10 cellular contexts compared by ENCODE assay signal in genomic region chr19:658916-659839, GRCh38. TPM values are rescaled to one million over a fixed set of nuclear protein-coding genes. Genes with fewer than 3 reads are reported as not detected.
DNase-seq lines count a peak whose midpoint lies in the region; ATAC-seq, FAIRE-seq and TF ChIP-seq lines count a peak whose summit lies in the region.
"Had no signal": no experiment of that assay in that cellular context is flagged by ENCODE, and none has a peak within 500 bp of the region (broad histone marks: within the 10 kb centered on the region; RNA-seq: fewer than 3 reads in every experiment).

No MANE protein-coding gene starts in this region.

- no peak for TF ChIP-seq CTCF in GM12878 (IDR thresholded peaks at IDR 0.05 in 2 of 3, conservative IDR thresholded peaks at IDR 0.05 in 1 of 3; ENCODE audit: control insufficient read depth in 2 of 3, extremely low read depth in 1 of 3, insufficient read depth in 1 of 3, low read depth in 3 of 3, low read length in 3 of 3)
- TF ChIP-seq CTCF in right lobe of liver (IDR thresholded peaks at IDR 0.05), result no peak

- WGBS in GM12878 (ENCODE audit: insufficient coverage, insufficient replicate concordance, low lambda C conversion rate, missing lambda C conversion rate), result 30% methylated on average over 45 of the region's 50 CpGs
- 0% methylated on average over 5 of the region's 50 CpGs for WGBS in right lobe of liver (ENCODE audit: insufficient coverage, low coverage, low lambda C conversion rate, missing lambda C conversion rate)
- WGBS in urinary bladder, result 79% methylated on average over 50 of the region's 50 CpGs

- no peak for FAIRE-seq in GM12878 (lab: Jason Lieb, UNC)

- H3K9ac ChIP-seq in GM12878 (ENCODE audit: control insufficient read depth, insufficient read depth, low read length), result no peak overlapping the region

- in situ Hi-C loops in GM12878 (cut with MboI), result no loop called here

- peaks cover 15% of the 10 kb centered on the region; the same call in 1 of the 2 replicates for H3K4me1 ChIP-seq in GM12878 (ENCODE audit: control insufficient read depth, insufficient read depth, low read length)
- H3K4me1 ChIP-seq in right lobe of liver, result peaks cover 0 to 48% (median 19%) of the 10 kb centered on the region in 4 donors
- H3K4me1 ChIP-seq in urinary bladder (ENCODE audit: insufficient read depth), result no peaks in the 10 kb centered on the region

- RAD21 ChIA-PET in GM12878 (lab: Charles Lee; ENCODE audit: unreplicated experiment), result no interaction called here

- no peak for TF ChIP-seq EP300 in GM12878 (IDR thresholded peaks at IDR 0.05; ENCODE audit: borderline replicate concordance in 1 of 2, control insufficient read depth in 1 of 2, low read depth in 2 of 2, low read length in 2 of 2)

- intact Hi-C loops in GM12878 (cut with micrococcal nuclease; ENCODE audit: unreplicated experiment), result no loop called here
- intact Hi-C loops in right lobe of liver (cut with DNase I), result no loop called here

- H3K36me3 ChIP-seq in GM12878 (ENCODE audit: control insufficient read depth in 2 of 2, insufficient read depth in 2 of 2, low read length in 1 of 2), result peaks cover 4 to 29% of the 10 kb centered on the region in 2 experiments; a peak in 3 of 4 replicates
- no peaks in the 10 kb centered on the region for H3K36me3 ChIP-seq in right lobe of liver
- no peaks in the 10 kb centered on the region for H3K36me3 ChIP-seq in urinary bladder (ENCODE audit: insufficient read depth)
- no peaks in the 10 kb centered on the region; the same call in none of the 2 replicates for H3K36me3 ChIP-seq in MG63

- peak; percentile 56 for TF ChIP-seq POLR2A in GM12878 (IDR thresholded peaks at IDR 0.05; ENCODE audit: low read depth, low read length)
- TF ChIP-seq POLR2A in right lobe of liver (IDR thresholded peaks at IDR 0.05), result no peak

- no peak overlapping the region for H3K4me3 ChIP-seq in GM12878
- H3K4me3 ChIP-seq in right lobe of liver, result peak overlapping the region; percentile 3 to 99 (median 94)
- H3K4me3 ChIP-seq in urinary bladder (ENCODE audit: low read depth, low read length), result no peak overlapping the region
- no peak overlapping the region for H3K4me3 ChIP-seq in MG63

- H3K27me3 ChIP-seq in GM12878 (replicated peaks in 1 of 2; ENCODE audit: control insufficient read depth in 2 of 2, insufficient read depth in 2 of 2, low read length in 1 of 2), result no peaks in the 10 kb centered on the region
- H3K27me3 ChIP-seq in right lobe of liver, result no peaks in the 10 kb centered on the region
- no peaks in the 10 kb centered on the region for H3K27me3 ChIP-seq in MG63

- ATAC-seq in GM12878 (no peak), right lobe of liver (peak in 1 of 4 donors; percentile 14)

- H3K9me3 ChIP-seq in GM12878 (replicated peaks; ENCODE audit: control insufficient read depth, insufficient read depth, low read length) (no peaks in the 10 kb centered on the region), right lobe of liver (no peaks in the 10 kb centered on the region), MG63 (no peaks in the 10 kb centered on the region)

- CTCF ChIA-PET in GM12878 (lab: Yijun Ruan, JAX), result no interaction called here

- SMC1A ChIA-PET in GM12878 (lab: Charles Lee; ENCODE audit: uncharacterized antibody, unreplicated experiment), result no interaction called here

- H3K79me2 ChIP-seq in GM12878 (ENCODE audit: control insufficient read depth, insufficient read depth, low read length), result peaks cover 82% of the 10 kb centered on the region

- H4K20me1 ChIP-seq in GM12878 (ENCODE audit: control insufficient read depth, insufficient read depth), result peaks cover 15% of the 10 kb centered on the region

- BruUV-seq in GM12878 (replicated peaks; lab: Mats Ljungman, UMichigan), result no TSS peak

- DNase-seq in stimulated activated CD4-positive, alpha-beta T cell treated with anti-CD3 and anti-CD28 coated beads, Interleukin-4, amount 100 ng/mL, for 24 hours, result peak; percentile 44
- DNase-seq in stimulated activated CD4-positive, alpha-beta T cell treated with anti-CD3 and anti-CD28 coated beads, Interleukin-4, amount 100 ng/mL, for 1 hour, result no peak
- DNase-seq in GM12878 (ENCODE audit: low read depth, low spot score) (no peak), right lobe of liver (peak in 1 of 3 donors; percentile 61), H4 (ENCODE audit: low spot score) (no peak), MG63 (no peak), NCI-H524 (lab: John Stamatoyannopoulos, UW) (no peak)
- DNase-seq: AML-193, NCI-H146 had no signal

- peak overlapping the region; percentile 98 for H3K4me2 ChIP-seq in GM12878 (ENCODE audit: control insufficient read depth, insufficient read depth)

- POLR2A ChIA-PET in GM12878 (lab: Charles Lee), result no interaction called here

- TF ChIP-seq RAD21 in GM12878 (IDR thresholded peaks at IDR 0.05; ENCODE audit: insufficient read depth, low read depth, low read length), result no peak

- H2AFZ ChIP-seq in GM12878 (ENCODE audit: control insufficient read depth, low read depth, low read length), result no peak overlapping the region

- H3K27ac ChIP-seq in GM12878 (ENCODE audit: control insufficient read depth, insufficient read depth) (no peak overlapping the region), right lobe of liver (peak overlapping the region; percentile 79 to 95 (median 94)), urinary bladder (ENCODE audit: low read depth) (peak overlapping the region; percentile 14)

RNA-seq across cellular contexts. Expression of gene RNF126, which starts 3.8 kb away (rescaled TPM):
- total RNA-seq in GM12878 (2013; cell fraction: nucleolus; rRNA removed), result 45.4 and 54.1 TPM in 2 replicates
- total RNA-seq in GM12878 (2014; rRNA removed) (81.3 and 100 TPM in 2 replicates), GM12878 (2014; rRNA removed; fragmentation: Illumina TruSeq; extraction: Trizol) (13.5 and 19.2 TPM in 2 replicates), GM12878 (2021) (78.3 and 90.2 TPM in 2 replicates), right lobe of liver (10 to 100 TPM; 18.3 to 85.0 (median 28.8) TPM), urinary bladder (8.6 TPM)
- 7.8 TPM for polyA plus RNA-seq in GM12878 (2011; ENCODE audit: low read depth)
- polyA plus RNA-seq in GM12878 (2011; rRNA removed) (4.5 and 8.9 TPM in 2 replicates), GM12878 (2014; fragmentation: Illumina TruSeq; extraction: Trizol) (0.90 and 5.2 TPM in 2 replicates), GM12878 (2014; fragmentation: Nextera tagmentation; extraction: Ambion mirVana) (under 1 TPM; 0.45 to 0.73 TPM), GM12878 (2014; rRNA removed) (84.2 and 98.4 TPM in 2 replicates), GM12878 (2016; fragmentation: Nextera tagmentation; extraction: Ambion mirVana) (10 to 100 TPM; 81.9 to 85.7 TPM), urinary bladder (41.8 TPM)
- 22.0 and 33.7 TPM in 2 replicates for polyA plus RNA-seq in GM12878 (2011; cell fraction: cytosol; rRNA removed)
- 59.1 and 84.4 TPM in 2 replicates for polyA plus RNA-seq in GM12878 (2011; cell fraction: nucleus; rRNA removed)
- polyA plus RNA-seq in GM12878 (2012), result 46.6 and 57.2 TPM in 2 replicates
- polyA minus RNA-seq in GM12878 (2011; rRNA and poly(A)+ RNA removed), result 6.1 and 15.7 TPM in 2 replicates
- polyA minus RNA-seq in GM12878 (2011; cell fraction: cytosol; rRNA and poly(A)+ RNA removed), result 15.3 and 15.5 TPM in 2 replicates
- 20.7 and 35.5 TPM in 2 replicates for polyA minus RNA-seq in GM12878 (2011; cell fraction: nucleus; rRNA and poly(A)+ RNA removed)
- 23.8 and 27.4 TPM in 2 replicates for total RNA-seq in H4 (2014; rRNA removed; shearing (Covaris generic))
- total RNA-seq in MG63 (2014; rRNA removed; shearing (Covaris generic); ENCODE audit: low replicate concordance), result 22.0 and 23.5 TPM in 2 replicates

RNA-seq across cellular contexts. Expression of gene FSTL3, which starts 17.0 kb away (rescaled TPM):
- 67.2 and 78.8 TPM in 2 replicates for total RNA-seq in GM12878 (2013; cell fraction: nucleolus; rRNA removed)
- total RNA-seq in GM12878 (2014; rRNA removed) (10.2 and 10.3 TPM in 2 replicates), GM12878 (2014; rRNA removed; fragmentation: Illumina TruSeq; extraction: Trizol) (4.3 and 4.5 TPM in 2 replicates), GM12878 (2021) (10.9 and 12.0 TPM in 2 replicates), right lobe of liver (10 to 100 TPM in 3 of 6 experiments, 1 to 10 TPM in 3; 4.2 to 18.7 (median 10.4) TPM), urinary bladder (23.3 TPM)
- polyA plus RNA-seq in GM12878 (2011; ENCODE audit: low read depth), result 9.1 TPM
- polyA plus RNA-seq in GM12878 (2011; rRNA removed) (8.4 and 13.5 TPM in 2 replicates), GM12878 (2014; fragmentation: Illumina TruSeq; extraction: Trizol) (2.4 and 2.7 TPM in 2 replicates), GM12878 (2014; fragmentation: Nextera tagmentation; extraction: Ambion mirVana) (under 1 TPM; 0.42 to 0.79 TPM), GM12878 (2014; rRNA removed) (10.5 and 12.5 TPM in 2 replicates), GM12878 (2016; fragmentation: Nextera tagmentation; extraction: Ambion mirVana) (1 to 10 TPM; 2.4 TPM), urinary bladder (86.9 TPM)
- 22.5 and 39.1 TPM in 2 replicates for polyA plus RNA-seq in GM12878 (2011; cell fraction: cytosol; rRNA removed)
- polyA plus RNA-seq in GM12878 (2011; cell fraction: nucleus; rRNA removed), result 115 TPM in 2 replicates
- 9.7 and 30.0 TPM in 2 replicates for polyA plus RNA-seq in GM12878 (2012)
- 7.3 and 13.2 TPM in 2 replicates for polyA minus RNA-seq in GM12878 (2011; rRNA and poly(A)+ RNA removed)
- polyA minus RNA-seq in GM12878 (2011; cell fraction: cytosol; rRNA and poly(A)+ RNA removed), result 11.7 and 12.8 TPM in 2 replicates
- 5.9 and 12.5 TPM in 2 replicates for polyA minus RNA-seq in GM12878 (2011; cell fraction: nucleus; rRNA and poly(A)+ RNA removed)
- 35.6 and 45.6 TPM in 2 replicates for total RNA-seq in H4 (2014; rRNA removed; shearing (Covaris generic))
- total RNA-seq in MG63 (2014; rRNA removed; shearing (Covaris generic); ENCODE audit: low replicate concordance), result 16.0 and 25.0 TPM in 2 replicates

RNA-seq across cellular contexts. Expression of gene FGF22, which starts 19.5 kb away (rescaled TPM):
- not detected in 2 replicates for total RNA-seq in GM12878 (2013; cell fraction: nucleolus; rRNA removed)
- total RNA-seq in GM12878 (2014; rRNA removed) (not detected in 2 replicates), GM12878 (2014; rRNA removed; fragmentation: Illumina TruSeq; extraction: Trizol) (not detected in 2 replicates), GM12878 (2021) (not detected in 2 replicates), right lobe of liver (under 1 TPM in 1 of 6 experiments, not detected in 5; 0.15 TPM), urinary bladder (not detected)
- polyA plus RNA-seq in GM12878 (2011; ENCODE audit: low read depth), result not detected
- polyA plus RNA-seq in GM12878 (2011; rRNA removed) (not detected in 2 replicates), GM12878 (2014; fragmentation: Illumina TruSeq; extraction: Trizol) (not detected in 2 replicates), GM12878 (2014; fragmentation: Nextera tagmentation; extraction: Ambion mirVana) (not detected), GM12878 (2014; rRNA removed) (0.05 and 0.13 TPM in 2 replicates), GM12878 (2016; fragmentation: Nextera tagmentation; extraction: Ambion mirVana) (not detected), urinary bladder (1.6 TPM)
- polyA plus RNA-seq in GM12878 (2011; cell fraction: cytosol; rRNA removed), result 0.03 TPM in 1 of 2 replicates, not detected in the other
- polyA plus RNA-seq in GM12878 (2011; cell fraction: nucleus; rRNA removed), result not detected in 2 replicates
- polyA plus RNA-seq in GM12878 (2012), result 0.24 TPM in 1 of 2 replicates, not detected in the other
- not detected in 2 replicates for polyA minus RNA-seq in GM12878 (2011; rRNA and poly(A)+ RNA removed)
- polyA minus RNA-seq in GM12878 (2011; cell fraction: cytosol; rRNA and poly(A)+ RNA removed), result not detected in 2 replicates
- not detected in 2 replicates for polyA minus RNA-seq in GM12878 (2011; cell fraction: nucleus; rRNA and poly(A)+ RNA removed)
- not detected in 2 replicates for total RNA-seq in H4 (2014; rRNA removed; shearing (Covaris generic))
- total RNA-seq in MG63 (2014; rRNA removed; shearing (Covaris generic); ENCODE audit: low replicate concordance), result not detected in 2 replicates

RNA-seq across cellular contexts. Expression of gene POLRMT, which starts 25.8 kb away (rescaled TPM):
- 47.3 and 62.5 TPM in 2 replicates for total RNA-seq in GM12878 (2013; cell fraction: nucleolus; rRNA removed)
- total RNA-seq in GM12878 (2014; rRNA removed) (36.5 and 42.8 TPM in 2 replicates), GM12878 (2014; rRNA removed; fragmentation: Illumina TruSeq; extraction: Trizol) (22.0 and 22.8 TPM in 2 replicates), GM12878 (2021) (57.6 and 59.8 TPM in 2 replicates), right lobe of liver (10 to 100 TPM; 25.9 to 42.9 (median 33.3) TPM), urinary bladder (10.3 TPM)
- 24.6 TPM for polyA plus RNA-seq in GM12878 (2011; ENCODE audit: low read depth)
- polyA plus RNA-seq in GM12878 (2011; rRNA removed) (16.6 and 54.0 TPM in 2 replicates), GM12878 (2014; fragmentation: Illumina TruSeq; extraction: Trizol) (7.3 and 30.8 TPM in 2 replicates), GM12878 (2014; fragmentation: Nextera tagmentation; extraction: Ambion mirVana) (10 to 100 TPM in 1 of 2 experiments, 1 to 10 TPM in 1; 9.9 to 27.9 TPM), GM12878 (2014; rRNA removed) (38.4 and 52.6 TPM in 2 replicates), GM12878 (2016; fragmentation: Nextera tagmentation; extraction: Ambion mirVana) (10 to 100 TPM; 28.1 to 44.7 TPM), urinary bladder (44.6 TPM)
- 27.6 and 50.3 TPM in 2 replicates for polyA plus RNA-seq in GM12878 (2011; cell fraction: cytosol; rRNA removed)
- 300 and 345 TPM in 2 replicates for polyA plus RNA-seq in GM12878 (2011; cell fraction: nucleus; rRNA removed)
- 36.1 and 38.8 TPM in 2 replicates for polyA plus RNA-seq in GM12878 (2012)
- 91.7 and 110 TPM in 2 replicates for polyA minus RNA-seq in GM12878 (2011; rRNA and poly(A)+ RNA removed)
- 33.9 and 39.2 TPM in 2 replicates for polyA minus RNA-seq in GM12878 (2011; cell fraction: cytosol; rRNA and poly(A)+ RNA removed)
- polyA minus RNA-seq in GM12878 (2011; cell fraction: nucleus; rRNA and poly(A)+ RNA removed), result 50.2 and 63.4 TPM in 2 replicates
- total RNA-seq in H4 (2014; rRNA removed; shearing (Covaris generic)), result 19.9 and 21.5 TPM in 2 replicates
- total RNA-seq in MG63 (2014; rRNA removed; shearing (Covaris generic); ENCODE audit: low replicate concordance), result 20.1 and 33.2 TPM in 2 replicates

RNA-seq across cellular contexts. Expression of gene PRSS57, which starts 36.1 kb away (rescaled TPM):
- total RNA-seq in GM12878 (2013; cell fraction: nucleolus; rRNA removed), result not detected in 2 replicates
- total RNA-seq in GM12878 (2014; rRNA removed), result not detected in 2 replicates
- total RNA-seq in GM12878 (2014; rRNA removed; fragmentation: Illumina TruSeq; extraction: Trizol), result not detected in 2 replicates
- not detected in 2 replicates for total RNA-seq in GM12878 (2021)
- not detected for polyA plus RNA-seq in GM12878 (2011; ENCODE audit: low read depth)
- not detected in 2 replicates for polyA plus RNA-seq in GM12878 (2011; rRNA removed)
- 0.04 TPM in 1 of 2 replicates, not detected in the other for polyA plus RNA-seq in GM12878 (2011; cell fraction: cytosol; rRNA removed)
- not detected in 2 replicates for polyA plus RNA-seq in GM12878 (2011; cell fraction: nucleus; rRNA removed)
- polyA plus RNA-seq in GM12878 (2012), result not detected in 2 replicates
- not detected in 2 replicates for polyA plus RNA-seq in GM12878 (2014; fragmentation: Illumina TruSeq; extraction: Trizol)
- polyA plus RNA-seq in GM12878 (2014; fragmentation: Nextera tagmentation; extraction: Ambion mirVana), result not detected
- not detected in 2 replicates for polyA plus RNA-seq in GM12878 (2014; rRNA removed)
- polyA plus RNA-seq in GM12878 (2016; fragmentation: Nextera tagmentation; extraction: Ambion mirVana), result not detected
- polyA minus RNA-seq in GM12878 (2011; rRNA and poly(A)+ RNA removed), result not detected in 2 replicates
- polyA minus RNA-seq in GM12878 (2011; cell fraction: cytosol; rRNA and poly(A)+ RNA removed), result not detected in 2 replicates
- not detected in 2 replicates for polyA minus RNA-seq in GM12878 (2011; cell fraction: nucleus; rRNA and poly(A)+ RNA removed)
- under 1 TPM in 1 of 6 experiments, not detected in 5; 0.20 TPM for total RNA-seq in right lobe of liver
- total RNA-seq in urinary bladder, result not detected
- not detected for polyA plus RNA-seq in urinary bladder
- total RNA-seq in H4 (2014; rRNA removed; shearing (Covaris generic)), result not detected in 2 replicates
- total RNA-seq in MG63 (2014; rRNA removed; shearing (Covaris generic); ENCODE audit: low replicate concordance), result not detected in 2 replicates

Comparison
In these comparisons a context has a peak if more than half of its experiments do, and no peak if none do; other contexts are left out.
1. H3K4me3 ChIP-seq: peak in right lobe of liver (3 of 3); none in GM12878 (single experiment), urinary bladder (single experiment) and MG63 (single experiment).